In the genomic region with DNA sequence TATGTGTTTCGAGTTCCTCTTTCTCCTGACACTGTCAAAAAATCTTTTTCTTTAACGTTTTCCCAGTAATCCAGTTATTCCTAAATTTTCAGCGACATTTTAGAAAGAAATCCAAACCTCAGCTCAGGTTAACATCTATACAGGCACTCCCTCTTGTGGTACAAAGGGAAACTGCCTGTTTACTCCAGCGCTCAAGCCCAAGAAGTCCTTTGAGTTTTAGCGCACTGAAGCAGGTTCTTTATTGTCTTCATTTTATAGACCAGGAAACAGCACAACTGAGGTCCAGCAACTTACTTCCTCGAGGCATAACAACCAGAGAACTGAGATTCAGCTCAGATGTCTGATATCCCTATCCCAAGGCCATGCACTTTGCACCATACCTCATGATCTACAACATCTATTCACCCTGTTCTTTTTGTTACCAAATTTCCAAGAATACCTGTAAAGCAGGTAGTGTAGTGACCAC, we compare ENCODE assay signal across 8 cellular contexts.
DNase-seq lines count a peak whose midpoint lies in the region; ATAC-seq and TF ChIP-seq lines count a peak whose summit lies in the region.

No MANE protein-coding gene starts in this region.

- H3K27ac ChIP-seq in Panc1 (ENCODE audit: low read length) (peak overlapping the region; percentile 41; the same call in 1 of the 2 replicates), adrenal gland (peak overlapping the region in 1 of 5 donors; percentile 30), heart left ventricle (peak overlapping the region in 9 of 12 donors; percentile 6 to 72 (median 42))

- intact Hi-C loops in Panc1 (cut with micrococcal nuclease; ENCODE audit: unreplicated experiment) (loop anchor here (2.0 to 5.0 kb wide), 2 partner anchors 78 to 144 kb away; no protein-coding TSS in a partner anchor), adrenal gland (cut with DNase I) (loop anchor here in 1 of 2 donors (10.0 kb wide), 1 partner anchor 146 kb away; no protein-coding TSS in a partner anchor), heart left ventricle (cut with DNase I) (loop anchor here in 9 of 10 donors (2.0 to 5.0 kb wide), 5 partner anchors 58 to 146 kb away; no protein-coding TSS in a partner anchor)

- ATAC-seq in Panc1 (peak; percentile 92), heart left ventricle (peak; percentile 16 to 78 (median 68)), HG02852 (IDR thresholded peaks at IDR 0.05; ENCODE audit: unreplicated experiment) (no peak)

- no peaks in the 10 kb centered on the region for H3K9me3 ChIP-seq in Panc1 (ENCODE audit: control insufficient read depth, insufficient read depth, low read depth, low read length)
- H3K9me3 ChIP-seq in adrenal gland (replicated peaks in 1 of 3), result no peaks in the 10 kb centered on the region
- H3K9me3 ChIP-seq in heart left ventricle, result peaks cover 0 to 3% (median 0%) of the 10 kb centered on the region in 12 donors

- POLR2A ChIA-PET in Panc1 (lab: Charles Lee), result interaction anchor here (0.7 kb wide), 1 partner anchor 203 kb away, joined by 5 read pairs; no protein-coding TSS in a partner anchor

- DNase-seq in stimulated activated CD4-positive, alpha-beta T cell treated with anti-CD3 and anti-CD28 coated beads, Interleukin-15, amount 100 ng/mL, for 24 hours, result peak; percentile 62
- DNase-seq in stimulated activated CD4-positive, alpha-beta T cell treated with anti-CD3 and anti-CD28 coated beads, Interleukin-12 subunit alpha, Interleukin-12 subunit beta, amount 100 ng/mL, for 4 hours, result no peak
- DNase-seq in KBM-7 (peak; percentile 76), Panc1 (ENCODE audit: low read depth, low spot score) (peak; percentile 74), adrenal gland (peak in 6 of 7 donors; percentile 44 to 81 (median 68)), heart left ventricle (peak in 2 of 5 donors; percentile 53 to 56), pons (ENCODE audit: low spot score) (peak; percentile 81)

- CTCF ChIA-PET in Panc1 (lab: Charles Lee), result interaction anchor here (0.6 to 1.8 kb wide), 11 partner anchors 13 to 1303 kb away, joined by 3 to 8 read pairs (median 4); no protein-coding TSS in a partner anchor

- no peaks in the 10 kb centered on the region for H3K36me3 ChIP-seq in Panc1 (ENCODE audit: control insufficient read depth, insufficient read depth, low read length)
- no peaks in the 10 kb centered on the region for H3K36me3 ChIP-seq in adrenal gland (replicated peaks in 1 of 2)
- peaks cover 0 to 13% (median 0%) of the 10 kb centered on the region in 9 donors for H3K36me3 ChIP-seq in heart left ventricle

- H3K4me3 ChIP-seq in Panc1 (ENCODE audit: low read depth in 2 of 2, low read length in 2 of 2) (no peak overlapping the region), adrenal gland (no peak overlapping the region), heart left ventricle (peak overlapping the region in 1 of 12 donors; percentile 0)

- 2 to 3% (median 3%) methylated on average over 6 of the region's 6 CpGs for WGBS in adrenal gland, 4 donors
- WGBS in heart left ventricle, 4 donors, result 3 to 7% (median 4%) methylated on average over 6 of the region's 6 CpGs

- in situ Hi-C loops in KBM-7 (cut with MboI; ENCODE audit: low pct_unique_long_range_greater_than_20kb, low sequenced_read_pairs) (no loop called here), Panc1 (cut with HindIII; ENCODE audit: low pct_unique_long_range_greater_than_20kb, low sequenced_read_pairs) (no loop called here)

- TF ChIP-seq CTCF in Panc1 (IDR thresholded peaks at IDR 0.05) (peak; percentile 90), adrenal gland (IDR thresholded peaks at IDR 0.05) (peak; percentile 77 to 91 (median 84)), heart left ventricle (IDR thresholded peaks at IDR 0.05) (peak; percentile 82 to 97 (median 90))

- TF ChIP-seq POLR2A in adrenal gland (IDR thresholded peaks at IDR 0.05) (no peak), heart left ventricle (IDR thresholded peaks at IDR 0.05) (no peak)

- peaks cover 6% of the 10 kb centered on the region; the same call in 1 of the 2 replicates for H3K4me1 ChIP-seq in Panc1 (ENCODE audit: control insufficient read depth, insufficient read depth, low read length)
- H3K4me1 ChIP-seq in adrenal gland (replicated peaks in 1 of 2), result peaks cover 24 to 44% of the 10 kb centered on the region in 2 donors
- peaks cover 8 to 61% (median 37%) of the 10 kb centered on the region in 12 donors for H3K4me1 ChIP-seq in heart left ventricle

- BruUV-seq in Panc1 (replicated peaks; lab: Mats Ljungman, UMichigan), result no TSS peak

- H3K27me3 ChIP-seq in Panc1 (ENCODE audit: control insufficient read depth, insufficient read depth, low read length) (no peaks in the 10 kb centered on the region), adrenal gland (no peaks in the 10 kb centered on the region), heart left ventricle (no peaks in the 10 kb centered on the region)
